13 cellular contexts compared by ENCODE assay signal in the genomic region with DNA sequence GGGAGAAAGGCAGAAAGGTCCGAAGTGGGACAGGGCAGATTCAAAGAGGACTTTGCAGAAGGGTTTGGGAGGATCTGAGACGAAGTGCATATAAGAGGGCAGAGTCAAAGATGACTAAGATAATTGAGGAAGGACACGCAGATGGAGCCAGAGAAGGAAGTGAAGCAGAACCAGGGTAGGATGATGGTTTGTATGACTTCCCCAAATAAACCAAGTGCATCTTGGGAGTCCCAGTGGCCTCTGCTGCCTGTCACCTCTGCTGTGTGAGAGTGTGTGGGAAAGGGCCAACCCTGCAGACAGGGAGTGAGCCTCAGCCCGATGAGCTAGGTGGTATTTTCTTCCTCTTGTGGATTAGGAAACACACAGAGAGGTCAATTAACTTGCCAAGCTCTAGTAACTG. TPM values are rescaled to one million over a fixed set of nuclear protein-coding genes. Genes with fewer than 3 reads are reported as not detected.
DNase-seq lines count a peak whose midpoint lies in the region; ATAC-seq and TF ChIP-seq lines count a peak whose summit lies in the region.
"Had no signal": no experiment of that assay in that cellular context is flagged by ENCODE, and none has a peak within 500 bp of the region (broad histone marks: within the 10 kb centered on the region; RNA-seq: fewer than 3 reads in every experiment).

No MANE protein-coding gene starts in this region.

- TF ChIP-seq CTCF in colonic mucosa (IDR thresholded peaks at IDR 0.05) = no peak

- H3K27me3 ChIP-seq in colonic mucosa = no peaks in the 10 kb centered on the region
- H3K27me3 ChIP-seq in naive thymus-derived CD4-positive, alpha-beta T cell (ENCODE audit: control insufficient read depth in 2 of 2, insufficient read depth in 2 of 2, low read length in 2 of 2) = no peaks in the 10 kb centered on the region

- CTCF ChIA-PET in naive thymus-derived CD4-positive, alpha-beta T cell (lab: Charles Lee) = no interaction called here

- peaks cover 2 to 15% (median 14%) of the 10 kb centered on the region in 5 donors for H3K36me3 Mint-ChIP-seq in naive thymus-derived CD4-positive, alpha-beta T cell

- no peaks in the 10 kb centered on the region for H3K36me3 ChIP-seq in colonic mucosa
- H3K36me3 ChIP-seq in naive thymus-derived CD4-positive, alpha-beta T cell (ENCODE audit: control insufficient read depth in 2 of 3, insufficient read depth in 3 of 3, low read length in 3 of 3) = no peaks in the 10 kb centered on the region

- peaks cover 0 to 9% (median 1%) of the 10 kb centered on the region in 11 donors for H3K9me3 Mint-ChIP-seq in naive thymus-derived CD4-positive, alpha-beta T cell

- peak; percentile 92 for ATAC-seq in naive thymus-derived CD4-positive, alpha-beta T cell
- ATAC-seq in HG02763 (IDR thresholded peaks at IDR 0.05; ENCODE audit: unreplicated experiment) (no peak), GM18511 (IDR thresholded peaks at IDR 0.05; ENCODE audit: unreplicated experiment) (no peak)

- no peak overlapping the region for H3K4me3 Mint-ChIP-seq in naive thymus-derived CD4-positive, alpha-beta T cell

- POLR2A ChIA-PET in naive thymus-derived CD4-positive, alpha-beta T cell (lab: Charles Lee) = no interaction called here

- H3K9ac ChIP-seq in colonic mucosa (ENCODE audit: low read depth in 2 of 2, low read length in 2 of 2) = no peak overlapping the region
- H3K9ac ChIP-seq: parathyroid adenoma had no signal

- peaks cover 0 to 2% (median 0%) of the 10 kb centered on the region in 7 donors for H3K4me1 Mint-ChIP-seq in naive thymus-derived CD4-positive, alpha-beta T cell

- H3K27ac ChIP-seq in colonic mucosa = no peak overlapping the region
- no peak overlapping the region for H3K27ac ChIP-seq in naive thymus-derived CD4-positive, alpha-beta T cell (ENCODE audit: low read depth, low read length)
- H3K27ac ChIP-seq: parathyroid adenoma had no signal

- no peaks in the 10 kb centered on the region for H3K4me1 ChIP-seq in colonic mucosa
- no peaks in the 10 kb centered on the region for H3K4me1 ChIP-seq in naive thymus-derived CD4-positive, alpha-beta T cell (ENCODE audit: control insufficient read depth in 2 of 2, insufficient read depth in 2 of 2, low read length in 2 of 2)

- peak; percentile 94 for DNase-seq in CD1c-positive myeloid dendritic cell (ENCODE audit: extremely low spot score)
- peak; percentile 98 for DNase-seq in MV-4-11 (lab: John Stamatoyannopoulos, UW)
- peak; percentile 23 for DNase-seq in colonic mucosa
- no peak for DNase-seq in naive thymus-derived CD4-positive, alpha-beta T cell
- DNase-seq in NCI-H2171 (lab: John Stamatoyannopoulos, UW) = no peak
- DNase-seq in NCI-H146 treated with DMSO at 0.1 percent for 48 hours (lab: John Stamatoyannopoulos, UW; ENCODE audit: unreplicated experiment) = no peak
- DNase-seq: activated T-cell treated with anti-CD3 and anti-CD28 coated beads, Interleukin-2, amount 50 U/mL, for 1 hour; NCI-H510A treated with DMSO at 0.1 percent for 48 hours; SHP77 treated with DMSO at 0.1 percent for 48 hours; stimulated activated CD4-positive, alpha-beta T cell treated with anti-CD3 and anti-CD28 coated beads, Interleukin-1b, Interleukin-23, amount 100 ng/mL, for 48 hours had no signal

- H3K27ac Mint-ChIP-seq in naive thymus-derived CD4-positive, alpha-beta T cell = peak overlapping the region in 1 of 9 donors; percentile 54

- H3K4me3 ChIP-seq in colonic mucosa = no peak overlapping the region
- H3K4me3 ChIP-seq in naive thymus-derived CD4-positive, alpha-beta T cell (ENCODE audit: low read length) = no peak overlapping the region

- intact Hi-C loops in colonic mucosa (cut with DNase I) = no loop called here
- intact Hi-C loops in naive thymus-derived CD4-positive, alpha-beta T cell (cut with micrococcal nuclease) = no loop called here

- H3K27me3 Mint-ChIP-seq in naive thymus-derived CD4-positive, alpha-beta T cell = no peaks in the 10 kb centered on the region

- no peaks in the 10 kb centered on the region for H3K9me3 ChIP-seq in colonic mucosa
- H3K9me3 ChIP-seq in naive thymus-derived CD4-positive, alpha-beta T cell (ENCODE audit: control insufficient read depth in 2 of 3, low read length in 3 of 3) = no peaks in the 10 kb centered on the region

RNA-seq across cellular contexts. Expression of gene FLVCR2, which starts 36.8 kb away (rescaled TPM):
- 10 to 100 TPM in 1 of 2 donors, 1 to 10 TPM in 1; 9.0 to 10.8 TPM for total RNA-seq in colonic mucosa
- 1 to 10 TPM in 4 of 5 experiments, under 1 TPM in 1; 0.80 to 9.4 (median 5.0) TPM for total RNA-seq in naive thymus-derived CD4-positive, alpha-beta T cell
- polyA plus RNA-seq in naive thymus-derived CD4-positive, alpha-beta T cell = 1 to 10 TPM; 1.6 to 2.2 TPM

RNA-seq across cellular contexts. Expression of gene ERG28, which starts 45.5 kb away (rescaled TPM):
- total RNA-seq in colonic mucosa = 10 to 100 TPM; 24.4 to 32.3 TPM
- total RNA-seq in naive thymus-derived CD4-positive, alpha-beta T cell = 10 to 100 TPM in 3 of 5 experiments, 1 to 10 TPM in 2; 7.6 to 17.0 (median 12.4) TPM
- polyA plus RNA-seq in naive thymus-derived CD4-positive, alpha-beta T cell = 10 to 100 TPM; 23.4 to 37.1 TPM

RNA-seq across cellular contexts. Expression of gene TTLL5, which starts 45.8 kb away (rescaled TPM):
- 10 to 100 TPM; 26.5 to 37.3 TPM for total RNA-seq in colonic mucosa
- 10 to 100 TPM; 21.0 to 31.4 (median 21.6) TPM for total RNA-seq in naive thymus-derived CD4-positive, alpha-beta T cell
- polyA plus RNA-seq in naive thymus-derived CD4-positive, alpha-beta T cell = 10 to 100 TPM in 1 of 2 donors, 1 to 10 TPM in 1; 7.8 to 15.6 TPM

Comparison
In these comparisons a context has a peak if more than half of its experiments do, and no peak if none do; other contexts are left out.
1. DNase-seq: peak in CD1c-positive myeloid dendritic cell (single experiment), MV-4-11 (single experiment) and colonic mucosa (single experiment); none in naive thymus-derived CD4-positive, alpha-beta T cell (0 of 9), NCI-H2171 (single experiment) and NCI-H146 treated with DMSO at 0.1 percent for 48 hours (single experiment).